ENCODE assay signal across 19 cellular contexts in genomic region chr7:23422904-23423303, GRCh38.
"Had no signal": no experiment of that assay in that cellular context is flagged by ENCODE, and none has a peak within 500 bp of the region (broad histone marks: within the 10 kb centered on the region; RNA-seq: fewer than 3 reads in every experiment).

No MANE protein-coding gene starts in this region.

- H3K4me1 Mint-ChIP-seq: natural killer cell had no signal

- H3K27me3 ChIP-seq: sigmoid colon, tibial nerve, uterus had no signal

- H3K9me3 Mint-ChIP-seq: activated CD4-positive, alpha-beta T cell treated with anti-CD3 and anti-CD28 coated beads, Interleukin-2, amount 10 ng/mL, durations not matched to agents 24 days and 14 days; activated naive CD8-positive, alpha-beta T cell treated with anti-CD3 and anti-CD28 coated beads for 36 hours; activated T-cell treated with anti-CD3 and anti-CD28 coated beads, Interleukin-2, amount 50 U/mL, for 72 hours; dendritic cell treated with granulocyte-macrophage colony-stimulating factor and Interleukin-4, amounts not matched to agents 40 ng/mL and 50 ng/mL, for 4 days; natural killer cell; stimulated activated naive B cell treated with anti-CD40 and anti-IgM and Interleukin-4, amounts not matched to agents 10 μg/mL and 1 μg/mL and 100 μg/mL, for 72 hours had no signal

- ATAC-seq: activated CD8-positive, alpha-beta T cell treated with anti-CD3 and anti-CD28 coated beads, Interleukin-2, amount 10 ng/mL, durations not matched to agents 7 days and 5 days; activated T-cell treated with anti-CD3 and anti-CD28 coated beads, Interleukin-2, amount 50 U/mL, for 72 hours; left lobe of liver; stimulated activated naive B cell treated with anti-CD40 and anti-IgM and Interleukin-4, amounts not matched to agents 10 μg/mL and 1 μg/mL and 100 μg/mL, for 72 hours had no signal

- FAIRE-seq: keratinocyte had no signal

- H3K27ac Mint-ChIP-seq: activated CD4-positive, alpha-beta T cell treated with anti-CD3 and anti-CD28 coated beads, Interleukin-2, amount 10 ng/mL, durations not matched to agents 24 days and 14 days; activated CD8-positive, alpha-beta T cell treated with anti-CD3 and anti-CD28 coated beads, Interleukin-2, amount 10 ng/mL, durations not matched to agents 7 days and 5 days; activated naive CD8-positive, alpha-beta T cell treated with anti-CD3 and anti-CD28 coated beads for 36 hours; activated T-cell treated with anti-CD3 and anti-CD28 coated beads, Interleukin-2, amount 50 U/mL, for 72 hours; dendritic cell treated with granulocyte-macrophage colony-stimulating factor and Interleukin-4, amounts not matched to agents 40 ng/mL and 50 ng/mL, for 4 days; natural killer cell; stimulated activated naive B cell treated with anti-CD40 and anti-IgM and Interleukin-4, amounts not matched to agents 10 μg/mL and 1 μg/mL and 100 μg/mL, for 72 hours had no signal

- H3K4me3 Mint-ChIP-seq: activated CD4-positive, alpha-beta T cell treated with anti-CD3 and anti-CD28 coated beads, Interleukin-2, amount 10 ng/mL, durations not matched to agents 24 days and 14 days; activated CD8-positive, alpha-beta T cell treated with anti-CD3 and anti-CD28 coated beads, Interleukin-2, amount 10 ng/mL, durations not matched to agents 7 days and 5 days; activated naive CD8-positive, alpha-beta T cell treated with anti-CD3 and anti-CD28 coated beads for 36 hours; activated T-cell treated with anti-CD3 and anti-CD28 coated beads, Interleukin-2, amount 50 U/mL, for 72 hours; dendritic cell treated with granulocyte-macrophage colony-stimulating factor and Interleukin-4, amounts not matched to agents 40 ng/mL and 50 ng/mL, for 4 days; natural killer cell; stimulated activated naive B cell treated with anti-CD40 and anti-IgM and Interleukin-4, amounts not matched to agents 10 μg/mL and 1 μg/mL and 100 μg/mL, for 72 hours had no signal

- H3K36me3 ChIP-seq: sigmoid colon, tibial nerve, uterus had no signal

- H3K27ac ChIP-seq: epithelial cell of prostate, sigmoid colon, tibial nerve, uterus had no signal

- H3K36me3 Mint-ChIP-seq: activated naive CD8-positive, alpha-beta T cell treated with anti-CD3 and anti-CD28 coated beads for 36 hours; natural killer cell; stimulated activated naive B cell treated with anti-CD40 and anti-IgM and Interleukin-4, amounts not matched to agents 10 μg/mL and 1 μg/mL and 100 μg/mL, for 72 hours had no signal

- H3K9me3 ChIP-seq: sigmoid colon, tibial nerve, uterus had no signal

- H3K4me3 ChIP-seq: sigmoid colon, tibial nerve, uterus had no signal

- DNase-seq: activated CD4-positive, alpha-beta T cell treated with anti-CD3 and anti-CD28 coated beads, Interleukin-2, amount 10 ng/mL, durations not matched to agents 24 days and 14 days; activated CD4-positive, CD25-positive, alpha-beta regulatory T cell; activated CD8-positive, alpha-beta memory T cell treated with anti-CD3 and anti-CD28 coated beads, Interleukin-2, amount 50 U/mL, for 4 hours; activated CD8-positive, alpha-beta T cell treated with anti-CD3 and anti-CD28 coated beads, Interleukin-2, amount 10 ng/mL, durations not matched to agents 7 days and 5 days; activated gamma-delta T cell; activated naive CD8-positive, alpha-beta T cell treated with anti-CD3 and anti-CD28 coated beads for 36 hours; activated T-cell treated with anti-CD3 and anti-CD28 coated beads, Interleukin-2, amount 50 U/mL, for 72 hours; anterior cingulate cortex; effector memory CD4-positive, alpha-beta T cell; natural killer cell; sigmoid colon; stimulated activated naive B cell treated with anti-CD40 and anti-IgM and Interleukin-4, amounts not matched to agents 10 μg/mL and 1 μg/mL and 100 μg/mL, for 72 hours; SW 1271; uterus had no signal

- H3K4me1 ChIP-seq: sigmoid colon, tibial nerve, uterus had no signal
